In genomic region chr1:1748686-1749321, GRCh38 we compare ENCODE assay signal across 1 cellular context.
TF ChIP-seq lines count a peak whose summit lies in the region.

No MANE protein-coding gene starts in this region.

TF ChIP-seq in HepG2, 621 proteins besides CTCF, POLR2A, EP300 and RAD21 (continued from another document and continues in another):
- TF ChIP-seq ZSCAN12 (CRISPR knock-in tag; IDR thresholded peaks at IDR 0.05), result no peak
- TF ChIP-seq TCF7L2 (IDR thresholded peaks at IDR 0.05; ENCODE audit: low read depth, low read length), result no peak
- no peak for TF ChIP-seq ZBTB40 (IDR thresholded peaks at IDR 0.05)
- no peak for TF ChIP-seq ZBTB40 (CRISPR knock-in tag; IDR thresholded peaks at IDR 0.05)
- no peak for TF ChIP-seq TFDP1 (CRISPR knock-in tag; IDR thresholded peaks at IDR 0.05; ENCODE audit: borderline replicate concordance)
- TF ChIP-seq RXRB (CRISPR knock-in tag; IDR thresholded peaks at IDR 0.05; ENCODE audit: borderline replicate concordance), result no peak
- TF ChIP-seq ZNF790 (CRISPR knock-in tag; IDR thresholded peaks at IDR 0.05; ENCODE audit: borderline replicate concordance), result no peak
- TF ChIP-seq ZNF44 (CRISPR knock-in tag; IDR thresholded peaks at IDR 0.05), result 0 out of 2 replicates have a peak, but pooled peaks have one; percentile 29
- TF ChIP-seq ZSCAN21 (CRISPR knock-in tag; IDR thresholded peaks at IDR 0.05; ENCODE audit: borderline replicate concordance), result no peak
- no peak for TF ChIP-seq SRY (CRISPR knock-in tag; IDR thresholded peaks at IDR 0.05)
- TF ChIP-seq IKZF1 (IDR thresholded peaks at IDR 0.05), result no peak
- TF ChIP-seq ZNF614 (CRISPR knock-in tag; IDR thresholded peaks at IDR 0.05; ENCODE audit: borderline replicate concordance), result 0 out of 2 replicates have a peak, but pooled peaks have one; percentile 27
- TF ChIP-seq ZFP1 (CRISPR knock-in tag; IDR thresholded peaks at IDR 0.05), result no peak
- TF ChIP-seq LRRFIP1 (CRISPR knock-in tag; conservative IDR thresholded peaks at IDR 0.05), result no peak
- TF ChIP-seq SP4 (CRISPR knock-in tag; IDR thresholded peaks at IDR 0.05), result no peak
- TF ChIP-seq POGZ (CRISPR knock-in tag; IDR thresholded peaks at IDR 0.05), result no peak
- no peak for TF ChIP-seq ZMAT3 (CRISPR knock-in tag; conservative IDR thresholded peaks at IDR 0.05)
- TF ChIP-seq KDM4B (CRISPR knock-in tag; IDR thresholded peaks at IDR 0.05), result no peak
- TF ChIP-seq REPIN1 (CRISPR knock-in tag; IDR thresholded peaks at IDR 0.05; ENCODE audit: borderline replicate concordance, low read depth), result no peak
- TF ChIP-seq ATF2 (CRISPR knock-in tag; IDR thresholded peaks at IDR 0.05), result no peak
- TF ChIP-seq YEATS4 (CRISPR knock-in tag; IDR thresholded peaks at IDR 0.05; ENCODE audit: borderline replicate concordance), result peak; percentile 29; the same call in 1 of the 2 replicates
- no peak for TF ChIP-seq SMAD3 (CRISPR knock-in tag; IDR thresholded peaks at IDR 0.05)
- peak; percentile 43; the same call in 1 of the 2 replicates for TF ChIP-seq ZBED4 (CRISPR knock-in tag; IDR thresholded peaks at IDR 0.05; ENCODE audit: borderline replicate concordance)
- TF ChIP-seq SATB2 (CRISPR knock-in tag; IDR thresholded peaks at IDR 0.05), result no peak
- TF ChIP-seq STAT5B (CRISPR knock-in tag; IDR thresholded peaks at IDR 0.05), result no peak
- TF ChIP-seq ZNF160 (CRISPR knock-in tag; IDR thresholded peaks at IDR 0.05), result no peak
- no peak for TF ChIP-seq TRIM24 (CRISPR knock-in tag; IDR thresholded peaks at IDR 0.05)
- TF ChIP-seq ZNF574 (CRISPR knock-in tag; IDR thresholded peaks at IDR 0.05), result peak; percentile 45; the same call in 1 of the 2 replicates
- no peak for TF ChIP-seq DNMT3B (CRISPR knock-in tag; conservative IDR thresholded peaks at IDR 0.05)
- TF ChIP-seq ARNT (IDR thresholded peaks at IDR 0.05), result no peak
- no peak for TF ChIP-seq ZNF512B (CRISPR knock-in tag; IDR thresholded peaks at IDR 0.05; ENCODE audit: borderline replicate concordance)
- no peak for TF ChIP-seq ZC3H4 (CRISPR knock-in tag; IDR thresholded peaks at IDR 0.05; ENCODE audit: borderline replicate concordance)
- TF ChIP-seq ZNF333 (CRISPR knock-in tag; IDR thresholded peaks at IDR 0.05; ENCODE audit: borderline replicate concordance), result no peak
